22 cellular contexts compared by ENCODE assay signal in the genomic region with DNA sequence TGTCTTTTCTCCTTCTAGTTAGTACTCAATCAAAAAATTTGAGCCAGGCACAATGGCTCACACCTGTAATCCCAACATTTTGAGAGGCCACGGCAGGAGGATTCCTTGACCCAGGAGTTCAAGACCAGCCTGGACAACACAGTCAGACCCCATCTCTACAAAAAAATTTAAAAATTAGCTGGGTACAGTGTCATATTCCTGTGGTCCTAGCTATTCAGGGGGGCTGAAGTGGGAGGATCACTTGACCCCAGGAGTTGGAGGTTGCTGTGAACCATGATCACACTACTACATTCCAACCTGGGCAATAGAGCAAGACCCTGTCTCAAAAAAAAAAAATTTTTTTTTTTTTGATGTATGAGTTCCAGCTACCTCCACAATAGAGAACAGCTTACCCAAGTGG. TPM values are rescaled to one million over a fixed set of nuclear protein-coding genes. Genes with fewer than 3 reads are reported as not detected.
"Had no signal": no experiment of that assay in that cellular context is flagged by ENCODE, and none has a peak within 500 bp of the region (broad histone marks: within the 10 kb centered on the region; RNA-seq: fewer than 3 reads in every experiment).

No MANE protein-coding gene starts in this region.

- ATAC-seq: heart right ventricle; mucosa of descending colon; naive thymus-derived CD4-positive, alpha-beta T cell; natural killer cell treated with Interleukin-12 subunit alpha and Interleukin-12 subunit beta and Interleukin-15 and Interleukin-18, amount 100 ng/mL, for 72 hours; sciatic nerve; upper lobe of right lung had no signal

- H3K79me2 ChIP-seq: hepatocyte had no signal

- FAIRE-seq: urothelium cell line had no signal

- H3K27me3 ChIP-seq: heart right ventricle, hepatocyte, ovary, right atrium auricular region, suprapubic skin, tibial nerve, upper lobe of right lung had no signal

- H3K4me3 ChIP-seq: heart right ventricle, hepatocyte, left ventricle myocardium inferior, lung, mucosa of descending colon, ovary, right atrium auricular region, skin epidermis, suprapubic skin, tibial nerve, upper lobe of right lung had no signal

- H2AFZ ChIP-seq: hepatocyte had no signal

- DNase-seq: heart right ventricle; islet precursor cell; left ventricle myocardium inferior; mesendoderm; midbrain; mucosa of descending colon; naive thymus-derived CD4-positive, alpha-beta T cell; ovary; stimulated activated CD4-positive, alpha-beta T cell treated with anti-CD3 and anti-CD28 coated beads, Interleukin-12 subunit alpha, Interleukin-12 subunit beta, amount 100 ng/mL, for 4 hours; stimulated activated CD4-positive, alpha-beta T cell treated with anti-CD3 and anti-CD28 coated beads, Interleukin-15, amount 100 ng/mL, for 24 hours; stimulated activated CD4-positive, alpha-beta T cell treated with anti-CD3 and anti-CD28 coated beads, Interleukin-4, amount 100 ng/mL, for 24 hours; stimulated activated naive CD4-positive, alpha-beta T cell; upper lobe of right lung had no signal

- H3K4me1 ChIP-seq: heart right ventricle, left ventricle myocardium inferior, right atrium auricular region, suprapubic skin, tibial nerve, upper lobe of right lung had no signal

- H3K9me3 ChIP-seq: heart right ventricle, left ventricle myocardium inferior, mucosa of descending colon, ovary, right atrium auricular region, suprapubic skin, tibial nerve, upper lobe of right lung had no signal

- H3K4me2 ChIP-seq: hepatocyte had no signal

- H3K27ac ChIP-seq: heart right ventricle, hepatocyte, left ventricle myocardium inferior, ovary, right atrium auricular region, skin epidermis, suprapubic skin, tibial nerve, upper lobe of right lung had no signal

- H3K36me3 ChIP-seq: heart right ventricle, left ventricle myocardium inferior, ovary, right atrium auricular region, suprapubic skin, tibial nerve, upper lobe of right lung had no signal

RNA-seq across cellular contexts. Expression of gene SKIDA1, which starts 57.8 kb away (rescaled TPM):
- total RNA-seq: natural killer cell treated with Interleukin-12 subunit alpha and Interleukin-12 subunit beta and Interleukin-15 and Interleukin-18, amount 100 ng/mL, for 72 hours had no signal
